7 cellular contexts compared by ENCODE assay signal in the genomic region with DNA sequence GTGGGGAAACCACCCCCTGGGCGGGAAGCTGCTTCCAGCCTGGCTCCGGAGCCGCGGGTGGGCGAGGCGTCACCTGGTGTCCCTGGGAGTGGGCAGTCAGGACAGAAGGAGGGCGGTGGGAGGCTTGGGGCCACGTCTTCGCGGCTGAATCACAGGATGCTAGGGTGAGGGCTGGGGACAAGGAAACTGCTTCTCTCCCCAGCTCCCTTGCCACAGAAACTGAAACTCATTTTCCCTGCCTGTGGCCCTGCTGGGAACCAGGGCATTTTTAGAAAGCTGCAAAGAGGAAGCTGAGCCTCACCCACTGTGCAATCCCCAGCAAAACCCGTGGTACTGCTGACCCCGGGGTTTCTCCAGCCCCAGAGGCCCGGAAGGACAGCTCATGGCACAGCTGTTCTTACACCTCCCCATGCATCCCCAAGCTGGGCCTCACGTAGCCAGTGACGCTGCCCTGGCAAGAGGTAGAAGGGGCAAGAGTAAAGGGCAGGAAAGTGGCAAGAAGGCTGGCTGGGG. TPM values are rescaled to one million over a fixed set of nuclear protein-coding genes. Genes with fewer than 3 reads are reported as not detected.
DNase-seq lines count a peak whose midpoint lies in the region; ATAC-seq, FAIRE-seq and TF ChIP-seq lines count a peak whose summit lies in the region.

No MANE protein-coding gene starts in this region.

- H3K36me3 Mint-ChIP-seq in astrocyte (ENCODE audit: low read depth, unreplicated experiment): peaks cover 4% of the 10 kb centered on the region
- no peaks in the 10 kb centered on the region for H3K36me3 Mint-ChIP-seq in glutamatergic neuron (ENCODE audit: unreplicated experiment)

- H3K27ac ChIP-seq in astrocyte (ENCODE audit: low read depth, low read length): peak overlapping the region; percentile 51
- H3K27ac ChIP-seq in spleen: peak overlapping the region; percentile 88 to 98 (median 96)

- no peak for TF ChIP-seq CTCF in astrocyte (IDR thresholded peaks at IDR 0.05; ENCODE audit: insufficient read depth, low read depth, low read length)
- no peak for TF ChIP-seq CTCF in spleen (IDR thresholded peaks at IDR 0.05 in 8 of 11, conservative IDR thresholded peaks at IDR 0.05 in 3 of 11)
- no peak for TF ChIP-seq CTCF in glutamatergic neuron (IDR thresholded peaks at IDR 0.05; ENCODE audit: partially characterized antibody, unreplicated experiment)

- H3K9me3 Mint-ChIP-seq in astrocyte (ENCODE audit: unreplicated experiment): no peaks in the 10 kb centered on the region
- no peaks in the 10 kb centered on the region for H3K9me3 Mint-ChIP-seq in glutamatergic neuron (ENCODE audit: unreplicated experiment)

- WGBS in spleen, 5 donors: 1 to 2% (median 2%) methylated on average over 15 of the region's 15 CpGs

- peak overlapping the region; percentile 93 for H3K27ac Mint-ChIP-seq in astrocyte (ENCODE audit: unreplicated experiment)
- no peak overlapping the region for H3K27ac Mint-ChIP-seq in glutamatergic neuron (ENCODE audit: unreplicated experiment)

- peak; percentile 35 for ATAC-seq in GM18517 (IDR thresholded peaks at IDR 0.05; ENCODE audit: unreplicated experiment)
- ATAC-seq in HG02642 (IDR thresholded peaks at IDR 0.05; ENCODE audit: poor library complexity, unreplicated experiment): peak; percentile 36

- peak in 1 of 3 donors; percentile 21 for TF ChIP-seq POLR2A in spleen (IDR thresholded peaks at IDR 0.05)

- H3K27me3 ChIP-seq in astrocyte (ENCODE audit: insufficient read depth, low read length) (no peaks in the 10 kb centered on the region), spleen (replicated peaks in 1 of 7) (no peaks in the 10 kb centered on the region)

- H3K4me3 ChIP-seq in astrocyte (ENCODE audit: insufficient read depth, low read depth, low read length): peak overlapping the region; percentile 47
- peak overlapping the region in 7 of 8 donors; percentile 11 to 64 (median 20) for H3K4me3 ChIP-seq in spleen

- H3K27me3 Mint-ChIP-seq in astrocyte (ENCODE audit: low read depth, unreplicated experiment): no peaks in the 10 kb centered on the region
- H3K27me3 Mint-ChIP-seq in glutamatergic neuron (ENCODE audit: unreplicated experiment): peaks cover 2% of the 10 kb centered on the region

- H3K79me2 ChIP-seq in astrocyte (ENCODE audit: insufficient read depth, low read length): peaks cover 18% of the 10 kb centered on the region

- intact Hi-C loops in spleen (cut with DNase I; ENCODE audit: low total_unique reads): no loop called here

- peaks cover 24% of the 10 kb centered on the region for H3K4me1 ChIP-seq in astrocyte (ENCODE audit: insufficient read depth, low read length)
- peaks cover 69 to 100% (median 94%) of the 10 kb centered on the region in 6 donors for H3K4me1 ChIP-seq in spleen

- FAIRE-seq in RCC 7860 (lab: Jason Lieb, UNC): peak; percentile 34
- no peak for FAIRE-seq in astrocyte (lab: Jason Lieb, UNC)

- H3K4me3 Mint-ChIP-seq in astrocyte (ENCODE audit: unreplicated experiment) (no peak overlapping the region), glutamatergic neuron (ENCODE audit: unreplicated experiment) (no peak overlapping the region)

- peak overlapping the region; percentile 65 for H2AFZ ChIP-seq in astrocyte (ENCODE audit: low read depth, low read length)

- DNase-seq in RCC 7860 (ENCODE audit: low spot score): peak; percentile 71
- peak; percentile 68 for DNase-seq in astrocyte (ENCODE audit: low read depth)
- peak in 27 of 51 donors; percentile 17 to 74 (median 36) for DNase-seq in hypothalamus (lab: John Stamatoyannopoulos, UW)
- DNase-seq in spleen: peak; percentile 95
- no peak for DNase-seq in glutamatergic neuron

- H3K9me3 ChIP-seq in astrocyte (ENCODE audit: insufficient read depth, low read depth, low read length): no peaks in the 10 kb centered on the region
- no peaks in the 10 kb centered on the region for H3K9me3 ChIP-seq in spleen

- H3K4me2 ChIP-seq in astrocyte (ENCODE audit: low read length): peak overlapping the region; percentile 82

- H3K9ac ChIP-seq in astrocyte (ENCODE audit: low read length): peak overlapping the region; percentile 62

- H3K36me3 ChIP-seq in astrocyte (ENCODE audit: insufficient read depth, low read length) (no peaks in the 10 kb centered on the region), spleen (peaks cover 0 to 30% (median 3%) of the 10 kb centered on the region in 6 donors)

- H3K4me1 Mint-ChIP-seq in astrocyte (ENCODE audit: low read depth, unreplicated experiment) (peaks cover 13% of the 10 kb centered on the region), glutamatergic neuron (ENCODE audit: low read depth, unreplicated experiment) (peaks cover 12% of the 10 kb centered on the region)

- peaks cover 19% of the 10 kb centered on the region for H4K20me1 ChIP-seq in astrocyte (ENCODE audit: insufficient read depth, low read length)

RNA-seq across cellular contexts. Expression of a gene that starts 8.2 kb away (rescaled TPM):
- 27.0 and 30.7 TPM in 2 replicates for total RNA-seq in astrocyte
- 100 to 1,000 TPM in 4 of 7 donors, 10 to 100 TPM in 3; 95.1 to 147 (median 114) TPM for total RNA-seq in spleen
- polyA plus RNA-seq in spleen: 10 to 100 TPM; 31.4 to 72.7 (median 53.3) TPM
- total RNA-seq in glutamatergic neuron (ENCODE audit: unreplicated experiment): 1.9 TPM

RNA-seq across cellular contexts. Expression of a gene that starts 25.6 kb away (rescaled TPM):
- 0.19 TPM in 1 of 2 replicates, not detected in the other for total RNA-seq in astrocyte
- total RNA-seq in spleen: not detected
- polyA plus RNA-seq in spleen: under 1 TPM in 2 of 3 donors, not detected in 1; 0.19 to 0.22 TPM
- total RNA-seq in glutamatergic neuron (ENCODE audit: unreplicated experiment): 0.39 TPM

RNA-seq across cellular contexts. Expression of a gene that starts 40.1 kb away (rescaled TPM):
- total RNA-seq in astrocyte: 25.8 and 26.0 TPM in 2 replicates
- total RNA-seq in spleen: 10 to 100 TPM; 24.1 to 55.9 (median 32.5) TPM
- 10 to 100 TPM in 1 of 3 donors, 1 to 10 TPM in 2; 7.2 to 14.3 (median 8.5) TPM for polyA plus RNA-seq in spleen
- 94.3 TPM for total RNA-seq in glutamatergic neuron (ENCODE audit: unreplicated experiment)

RNA-seq across cellular contexts. Expression of a gene that starts 44.5 kb away (rescaled TPM):
- 20.5 and 29.2 TPM in 2 replicates for total RNA-seq in astrocyte
- total RNA-seq in spleen: 10 to 100 TPM in 3 of 7 donors, 1 to 10 TPM in 4; 5.0 to 21.0 (median 9.9) TPM
- 1 to 10 TPM; 3.5 to 5.8 (median 5.5) TPM for polyA plus RNA-seq in spleen
- 20.4 TPM for total RNA-seq in glutamatergic neuron (ENCODE audit: unreplicated experiment)

RNA-seq across cellular contexts. Expression of a gene that starts 46.8 kb away (rescaled TPM):
- 1.5 and 2.2 TPM in 2 replicates for total RNA-seq in astrocyte
- 10 to 100 TPM in 2 of 7 donors, 1 to 10 TPM in 5; 3.5 to 18.8 (median 9.2) TPM for total RNA-seq in spleen
- polyA plus RNA-seq in spleen: 10 to 100 TPM; 28.9 to 54.1 (median 29.6) TPM
- total RNA-seq in glutamatergic neuron (ENCODE audit: unreplicated experiment): 1.4 TPM
